8 cellular contexts compared by ENCODE assay signal in the genomic region with DNA sequence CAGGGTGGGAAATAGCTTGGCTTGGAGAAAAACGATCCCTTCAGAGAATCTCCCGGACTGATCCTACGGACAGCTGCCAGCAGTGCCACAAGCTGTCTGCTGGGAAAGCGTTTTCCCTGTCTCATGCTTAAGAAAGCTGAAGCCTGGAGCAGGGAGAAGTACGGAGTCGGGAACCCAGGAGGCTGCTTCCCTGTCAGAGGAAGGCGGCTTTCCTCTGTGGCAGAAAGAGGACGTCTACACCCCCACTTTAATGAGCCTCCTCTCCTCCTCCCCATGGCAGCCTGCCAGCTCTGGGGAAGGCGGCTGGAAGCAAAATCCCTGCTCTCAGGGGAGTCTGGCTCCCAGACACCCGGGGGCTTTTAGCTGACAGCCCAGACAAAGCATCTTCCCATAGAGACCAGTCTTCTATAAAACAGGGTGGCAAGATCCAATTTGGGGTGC. TPM values are rescaled to one million over a fixed set of nuclear protein-coding genes. Genes with fewer than 3 reads are reported as not detected.
DNase-seq lines count a peak whose midpoint lies in the region; ATAC-seq and TF ChIP-seq lines count a peak whose summit lies in the region.

No MANE protein-coding gene starts in this region.

- H3K36me3 Mint-ChIP-seq in natural killer cell (no peaks in the 10 kb centered on the region), GM23338 (ENCODE audit: low read depth) (0 out of 3 replicates have a peak, but pooled peaks cover 2% of the 10 kb centered on the region)

- H3F3A ChIP-seq in GM23338 (replicated peaks; ENCODE audit: low read depth) = peaks cover 5% of the 10 kb centered on the region; the same call in 1 of the 2 replicates

- DNase-seq in DMS 273 (lab: John Stamatoyannopoulos, UW; ENCODE audit: unreplicated experiment) = peak; percentile 90
- DNase-seq in NCI-H1105 (lab: John Stamatoyannopoulos, UW) = peak; percentile 85
- peak in 42 of 56 donors; percentile 18 to 76 (median 54) for DNase-seq in amygdala (lab: John Stamatoyannopoulos, UW)
- no peak for DNase-seq in natural killer cell
- no peak for DNase-seq in tibial artery
- no peak for DNase-seq in NCI-H2196 treated with DMSO at 0.1 percent for 48 hours (lab: John Stamatoyannopoulos, UW; ENCODE audit: unreplicated experiment)
- DNase-seq in GM23338 (ENCODE audit: low spot score) = no peak

- intact Hi-C loops in natural killer cell (cut with micrococcal nuclease) (loop anchor here (5.0 kb wide), 1 partner anchor 136 kb away; a partner anchor contains a TSS), tibial artery (cut with DNase I; ENCODE audit: low total_unique reads) (no loop called here)

- no peak overlapping the region for H2AFZ ChIP-seq in GM23338

- ATAC-seq in natural killer cell (no peak), GM18519 (IDR thresholded peaks at IDR 0.05; ENCODE audit: low FRiP score, unreplicated experiment) (no peak), GM23338 (no peak)

- H3K27me3 Mint-ChIP-seq in natural killer cell (ENCODE audit: low read depth in 2 of 2) (no peaks in the 10 kb centered on the region), GM23338 (ENCODE audit: insufficient read depth, low read depth, poor library complexity) (peaks cover 17% of the 10 kb centered on the region)

- H3K9me3 Mint-ChIP-seq in natural killer cell (no peaks in the 10 kb centered on the region), GM23338 (no peaks in the 10 kb centered on the region)

- no peak overlapping the region for H3K4me2 ChIP-seq in GM23338

- H3K4me1 Mint-ChIP-seq in natural killer cell (peaks cover 85 to 93% of the 10 kb centered on the region in 2 donors), GM23338 (peaks cover 60% of the 10 kb centered on the region)

- peaks cover 8% of the 10 kb centered on the region for H4K20me1 ChIP-seq in GM23338 (replicated peaks; ENCODE audit: insufficient read depth)

- no peaks in the 10 kb centered on the region for H3K9me3 ChIP-seq in tibial artery

- H3K4me3 ChIP-seq in tibial artery (no peak overlapping the region), GM23338 (no peak overlapping the region)

- H3K36me3 ChIP-seq in tibial artery (no peaks in the 10 kb centered on the region), GM23338 (ENCODE audit: insufficient read depth) (no peaks in the 10 kb centered on the region)

- no peak overlapping the region for H3K27ac ChIP-seq in tibial artery
- H3K27ac ChIP-seq in GM23338 (ENCODE audit: low read depth) = no peak overlapping the region

- H3K79me2 ChIP-seq in GM23338 (replicated peaks; ENCODE audit: insufficient read depth) = peaks cover 63% of the 10 kb centered on the region

- H3K4me3 Mint-ChIP-seq in natural killer cell (no peak overlapping the region), GM23338 (no peak overlapping the region)

- no peak for TF ChIP-seq CTCF in natural killer cell (IDR thresholded peaks at IDR 0.05)
- no peak for TF ChIP-seq CTCF in tibial artery (IDR thresholded peaks at IDR 0.05)
- no peak for TF ChIP-seq CTCF in GM23338 (conservative IDR thresholded peaks at IDR 0.05; ENCODE audit: low read depth in 2 of 2)

- peaks cover 0 to 43% of the 10 kb centered on the region in 2 donors for H3K27me3 ChIP-seq in tibial artery
- no peaks in the 10 kb centered on the region for H3K27me3 ChIP-seq in GM23338 (ENCODE audit: insufficient read depth)

- H3K4me1 ChIP-seq in tibial artery (peaks cover 0 to 34% (median 22%) of the 10 kb centered on the region in 4 donors), GM23338 (ENCODE audit: insufficient read depth) (peaks cover 44% of the 10 kb centered on the region)

- H3K9me2 ChIP-seq in GM23338 (ENCODE audit: insufficient read depth) = no peaks in the 10 kb centered on the region

- H3K27ac Mint-ChIP-seq in natural killer cell (peak overlapping the region; percentile 74 to 98), GM23338 (no peak overlapping the region)

TF ChIP-seq in GM23338, 12 proteins besides CTCF, POLR2A, EP300 and RAD21 (continues in another document):
- TF ChIP-seq EZH2 (IDR thresholded peaks at IDR 0.05; ENCODE audit: low read depth, unreplicated experiment) (no peak), STAT1 (IDR thresholded peaks at IDR 0.05; ENCODE audit: unreplicated experiment) (no peak), JUNB (IDR thresholded peaks at IDR 0.05; ENCODE audit: unreplicated experiment) (no peak), CREB1 (CRISPR knock-in tag; IDR thresholded peaks at IDR 0.05; ENCODE audit: low read depth) (no peak), ZNF114 (CRISPR knock-in tag; IDR thresholded peaks at IDR 0.05) (no peak), EZH2phosphoT487 (IDR thresholded peaks at IDR 0.05; ENCODE audit: unreplicated experiment) (no peak), POLR2AphosphoS5 (IDR thresholded peaks at IDR 0.05; ENCODE audit: low read depth) (no peak)
- TF ChIP-seq, protein P1, sequence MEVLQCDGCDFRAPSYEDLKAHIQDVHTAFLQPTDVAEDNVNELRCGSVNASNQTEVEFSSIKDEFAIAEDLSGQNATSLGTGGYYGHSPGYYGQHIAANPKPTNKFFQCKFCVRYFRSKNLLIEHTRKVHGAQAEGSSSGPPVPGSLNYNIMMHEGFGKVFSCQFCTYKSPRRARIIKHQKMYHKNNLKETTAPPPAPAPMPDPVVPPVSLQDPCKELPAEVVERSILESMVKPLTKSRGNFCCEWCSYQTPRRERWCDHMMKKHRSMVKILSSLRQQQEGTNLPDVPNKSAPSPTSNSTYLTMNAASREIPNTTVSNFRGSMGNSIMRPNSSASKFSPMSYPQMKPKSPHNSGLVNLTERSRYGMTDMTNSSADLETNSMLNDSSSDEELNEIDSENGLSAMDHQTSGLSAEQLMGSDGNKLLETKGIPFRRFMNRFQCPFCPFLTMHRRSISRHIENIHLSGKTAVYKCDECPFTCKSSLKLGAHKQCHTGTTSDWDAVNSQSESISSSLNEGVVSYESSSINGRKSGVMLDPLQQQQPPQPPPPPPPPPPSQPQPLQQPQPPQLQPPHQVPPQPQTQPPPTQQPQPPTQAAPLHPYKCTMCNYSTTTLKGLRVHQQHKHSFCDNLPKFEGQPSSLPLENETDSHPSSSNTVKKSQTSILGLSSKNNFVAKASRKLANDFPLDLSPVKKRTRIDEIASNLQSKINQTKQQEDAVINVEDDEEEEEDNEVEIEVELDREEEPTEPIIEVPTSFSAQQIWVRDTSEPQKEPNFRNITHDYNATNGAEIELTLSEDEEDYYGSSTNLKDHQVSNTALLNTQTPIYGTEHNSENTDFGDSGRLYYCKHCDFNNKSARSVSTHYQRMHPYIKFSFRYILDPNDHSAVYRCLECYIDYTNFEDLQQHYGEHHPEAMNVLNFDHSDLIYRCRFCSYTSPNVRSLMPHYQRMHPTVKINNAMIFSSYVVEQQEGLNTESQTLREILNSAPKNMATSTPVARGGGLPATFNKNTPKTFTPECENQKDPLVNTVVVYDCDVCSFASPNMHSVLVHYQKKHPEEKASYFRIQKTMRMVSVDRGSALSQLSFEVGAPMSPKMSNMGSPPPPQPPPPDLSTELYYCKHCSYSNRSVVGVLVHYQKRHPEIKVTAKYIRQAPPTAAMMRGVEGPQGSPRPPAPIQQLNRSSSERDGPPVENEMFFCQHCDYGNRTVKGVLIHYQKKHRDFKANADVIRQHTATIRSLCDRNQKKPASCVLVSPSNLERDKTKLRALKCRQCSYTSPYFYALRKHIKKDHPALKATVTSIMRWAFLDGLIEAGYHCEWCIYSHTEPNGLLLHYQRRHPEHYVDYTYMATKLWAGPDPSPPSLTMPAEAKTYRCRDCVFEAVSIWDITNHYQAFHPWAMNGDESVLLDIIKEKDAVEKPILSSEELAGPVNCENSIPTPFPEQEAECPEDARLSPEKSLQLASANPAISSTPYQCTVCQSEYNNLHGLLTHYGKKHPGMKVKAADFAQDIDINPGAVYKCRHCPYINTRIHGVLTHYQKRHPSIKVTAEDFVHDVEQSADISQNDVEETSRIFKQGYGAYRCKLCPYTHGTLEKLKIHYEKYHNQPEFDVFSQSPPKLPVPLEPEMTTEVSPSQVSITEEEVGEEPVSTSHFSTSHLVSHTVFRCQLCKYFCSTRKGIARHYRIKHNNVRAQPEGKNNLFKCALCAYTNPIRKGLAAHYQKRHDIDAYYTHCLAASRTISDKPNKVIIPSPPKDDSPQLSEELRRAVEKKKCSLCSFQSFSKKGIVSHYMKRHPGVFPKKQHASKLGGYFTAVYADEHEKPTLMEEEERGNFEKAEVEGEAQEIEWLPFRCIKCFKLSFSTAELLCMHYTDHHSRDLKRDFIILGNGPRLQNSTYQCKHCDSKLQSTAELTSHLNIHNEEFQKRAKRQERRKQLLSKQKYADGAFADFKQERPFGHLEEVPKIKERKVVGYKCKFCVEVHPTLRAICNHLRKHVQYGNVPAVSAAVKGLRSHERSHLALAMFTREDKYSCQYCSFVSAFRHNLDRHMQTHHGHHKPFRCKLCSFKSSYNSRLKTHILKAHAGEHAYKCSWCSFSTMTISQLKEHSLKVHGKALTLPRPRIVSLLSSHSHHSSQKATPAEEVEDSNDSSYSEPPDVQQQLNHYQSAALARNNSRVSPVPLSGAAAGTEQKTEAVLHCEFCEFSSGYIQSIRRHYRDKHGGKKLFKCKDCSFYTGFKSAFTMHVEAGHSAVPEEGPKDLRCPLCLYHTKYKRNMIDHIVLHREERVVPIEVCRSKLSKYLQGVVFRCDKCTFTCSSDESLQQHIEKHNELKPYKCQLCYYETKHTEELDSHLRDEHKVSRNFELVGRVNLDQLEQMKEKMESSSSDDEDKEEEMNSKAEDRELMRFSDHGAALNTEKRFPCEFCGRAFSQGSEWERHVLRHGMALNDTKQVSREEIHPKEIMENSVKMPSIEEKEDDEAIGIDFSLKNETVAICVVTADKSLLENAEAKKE (CRISPR knock-in tag; IDR thresholded peaks at IDR 0.05) = no peak
- TF ChIP-seq, protein P2, sequence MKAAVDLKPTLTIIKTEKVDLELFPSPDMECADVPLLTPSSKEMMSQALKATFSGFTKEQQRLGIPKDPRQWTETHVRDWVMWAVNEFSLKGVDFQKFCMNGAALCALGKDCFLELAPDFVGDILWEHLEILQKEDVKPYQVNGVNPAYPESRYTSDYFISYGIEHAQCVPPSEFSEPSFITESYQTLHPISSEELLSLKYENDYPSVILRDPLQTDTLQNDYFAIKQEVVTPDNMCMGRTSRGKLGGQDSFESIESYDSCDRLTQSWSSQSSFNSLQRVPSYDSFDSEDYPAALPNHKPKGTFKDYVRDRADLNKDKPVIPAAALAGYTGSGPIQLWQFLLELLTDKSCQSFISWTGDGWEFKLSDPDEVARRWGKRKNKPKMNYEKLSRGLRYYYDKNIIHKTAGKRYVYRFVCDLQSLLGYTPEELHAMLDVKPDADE (IDR thresholded peaks at IDR 0.05) = no peak

RNA-seq across cellular contexts. Expression of a gene that starts 7.3 kb away (rescaled TPM):
- total RNA-seq in natural killer cell = 100 to 1,000 TPM; 102 to 129 (median 126) TPM
- total RNA-seq in GM23338 (2014; rRNA removed; shearing (Covaris generic)) = 26.6 and 34.3 TPM in 2 replicates
- polyA plus RNA-seq in GM23338 (2016; fragmentation: Nextera tagmentation; extraction: Ambion mirVana) = 4.6 and 5.3 TPM in 2 replicates

Comparison
In these comparisons a context has a peak if more than half of its experiments do, and no peak if none do; other contexts are left out.
1. DNase-seq: peak in DMS 273 (single experiment), NCI-H1105 (single experiment) and amygdala (42 of 56); none in natural killer cell (single experiment), tibial artery (0 of 2), NCI-H2196 treated with DMSO at 0.1 percent for 48 hours (single experiment) and GM23338 (single experiment).